Comparison of ENCODE assay signal across 17 cellular contexts in genomic region chr6:8382434-8382833, GRCh38. TPM values are rescaled to one million over a fixed set of nuclear protein-coding genes. Genes with fewer than 3 reads are reported as not detected.
A peak's percentile ranks its signal among the peaks of the same experiment; 100 is the strongest.
DNase-seq lines count a peak whose midpoint lies in the region; ATAC-seq and TF ChIP-seq lines count a peak whose summit lies in the region.
"Had no signal": no experiment of that assay in that cellular context is flagged by ENCODE, and none has a peak within 500 bp of the region (broad histone marks: within the 10 kb centered on the region; RNA-seq: fewer than 3 reads in every experiment).

No MANE protein-coding gene starts in this region.

- peak overlapping the region; percentile 66 for H2AFZ ChIP-seq in mammary epithelial cell (ENCODE audit: low read depth, low read length)

- DNase-seq in mammary epithelial cell (peak; percentile 58), MCF 10A (ENCODE audit: unreplicated experiment) (no peak), chondrocyte (ENCODE audit: low spot score) (no peak), mesothelial cell of epicardium (ENCODE audit: low spot score in 2 of 2, unreplicated experiment in 2 of 2) (no peak), WERI-Rb-1 (no peak), substantia nigra (lab: John Stamatoyannopoulos, UW) (no peak)
- DNase-seq: 8988T; ACHN; Calu3; CD4-positive, alpha-beta T cell; DMS 273 treated with DMSO at 0.1 percent for 48 hours; GOT3 had no signal

- H3K27me3 Mint-ChIP-seq in MCF 10A (ENCODE audit: insufficient read depth, unreplicated experiment) (no peaks in the 10 kb centered on the region), chondrocyte (ENCODE audit: low read depth) (peaks cover 12% of the 10 kb centered on the region), mesothelial cell of epicardium (ENCODE audit: low read depth) (no peaks in the 10 kb centered on the region)

- H3K4me3 Mint-ChIP-seq in MCF 10A (ENCODE audit: unreplicated experiment) (no peak overlapping the region), chondrocyte (ENCODE audit: unreplicated experiment) (no peak overlapping the region), mesothelial cell of epicardium (no peak overlapping the region)
- H3K4me3 Mint-ChIP-seq: CD4-positive, alpha-beta T cell had no signal

- TF ChIP-seq CTCF in mammary epithelial cell (conservative IDR thresholded peaks at IDR 0.05 in 1 of 2, IDR thresholded peaks at IDR 0.05 in 1 of 2; ENCODE audit: extremely low read depth in 1 of 2, insufficient read depth in 1 of 2, low read depth in 1 of 2, low read length in 2 of 2) (no peak), MCF 10A (IDR thresholded peaks at IDR 0.05; ENCODE audit: unreplicated experiment) (no peak), chondrocyte (IDR thresholded peaks at IDR 0.05) (no peak), mesothelial cell of epicardium (IDR thresholded peaks at IDR 0.05; ENCODE audit: unreplicated experiment) (no peak), WERI-Rb-1 (IDR thresholded peaks at IDR 0.05; ENCODE audit: low read depth, low read length) (no peak)

- H3K4me3 ChIP-seq in mammary epithelial cell (replicated peaks in 1 of 3; ENCODE audit: insufficient read depth in 1 of 3, low read depth in 2 of 3, low read length in 3 of 3) (no peak overlapping the region), WERI-Rb-1 (ENCODE audit: low read depth, low read length) (no peak overlapping the region)
- H3K4me3 ChIP-seq: BLaER1 treated with 17β-estradiol and CSF1 and Interleukin-3, amounts not matched to agents 10 nM and 100 nM; GM12878; HAP-1 had no signal

- intact Hi-C loops in mammary epithelial cell (cut with micrococcal nuclease): no loop called here
- intact Hi-C loops in MCF 10A (cut with micrococcal nuclease): no loop called here

- H3K9me3 ChIP-seq in mammary epithelial cell (replicated peaks; ENCODE audit: insufficient read depth, low read length): no peaks in the 10 kb centered on the region
- H3K9me3 ChIP-seq in WERI-Rb-1 (ENCODE audit: severe bottlenecking): no peaks in the 10 kb centered on the region
- H3K9me3 ChIP-seq: BLaER1 treated with 17β-estradiol and CSF1 and Interleukin-3, amounts not matched to agents 10 nM and 100 nM; HAP-1 had no signal

- in situ Hi-C loops in mammary epithelial cell (cut with MboI; ENCODE audit: low sequenced_read_pairs in 2 of 2): no loop called here

- H3K27ac ChIP-seq in mammary epithelial cell (ENCODE audit: insufficient read depth, low read depth, low read length) (no peak overlapping the region), WERI-Rb-1 (no peak overlapping the region), substantia nigra (ENCODE audit: low read depth, low read length, poor library complexity, severe bottlenecking) (no peak overlapping the region)
- H3K27ac ChIP-seq: BLaER1 treated with 17β-estradiol and CSF1 and Interleukin-3, amounts not matched to agents 10 nM and 100 nM had no signal

- H3K4me2 ChIP-seq in mammary epithelial cell (ENCODE audit: insufficient read depth, low read depth, low read length): peak overlapping the region; percentile 54
- H3K4me2 ChIP-seq: BLaER1 treated with 17β-estradiol and CSF1 and Interleukin-3, amounts not matched to agents 10 nM and 100 nM had no signal

- H3K27ac Mint-ChIP-seq in MCF 10A (ENCODE audit: low read depth, unreplicated experiment): no peak overlapping the region
- peak overlapping the region; percentile 49 for H3K27ac Mint-ChIP-seq in chondrocyte (ENCODE audit: unreplicated experiment)
- peak overlapping the region; percentile 86 for H3K27ac Mint-ChIP-seq in mesothelial cell of epicardium
- H3K27ac Mint-ChIP-seq: CD4-positive, alpha-beta T cell had no signal

- no peaks in the 10 kb centered on the region for H3K4me1 ChIP-seq in mammary epithelial cell (ENCODE audit: insufficient read depth, low read length)
- H3K4me1 ChIP-seq: BLaER1 treated with 17β-estradiol and CSF1 and Interleukin-3, amounts not matched to agents 10 nM and 100 nM; HAP-1 had no signal

- no peaks in the 10 kb centered on the region for H3K79me2 ChIP-seq in mammary epithelial cell (ENCODE audit: insufficient read depth, low read length)

- BruUV-seq in mammary epithelial cell (replicated peaks; lab: Mats Ljungman, UMichigan) (no TSS peak), MCF 10A (replicated peaks; lab: Mats Ljungman, UMichigan) (no TSS peak)

- H3K36me3 ChIP-seq in mammary epithelial cell (ENCODE audit: insufficient read depth, low read length) (no peaks in the 10 kb centered on the region), WERI-Rb-1 (no peaks in the 10 kb centered on the region)
- H3K36me3 ChIP-seq: BLaER1 treated with 17β-estradiol and CSF1 and Interleukin-3, amounts not matched to agents 10 nM and 100 nM; HAP-1 had no signal

- H3K4me1 Mint-ChIP-seq in MCF 10A (ENCODE audit: insufficient read depth, unreplicated experiment) (peaks cover 14% of the 10 kb centered on the region), chondrocyte (ENCODE audit: low read depth) (peaks cover 13% of the 10 kb centered on the region), mesothelial cell of epicardium (peaks cover 24% of the 10 kb centered on the region)

- no peaks in the 10 kb centered on the region for H4K20me1 ChIP-seq in mammary epithelial cell (ENCODE audit: insufficient read depth, low read length)
- H4K20me1 ChIP-seq: BLaER1 treated with 17β-estradiol and CSF1 and Interleukin-3, amounts not matched to agents 10 nM and 100 nM had no signal

- POLR2A ChIA-PET in MCF 10A (lab: Yijun Ruan, JAX): no interaction called here

- H3K36me3 Mint-ChIP-seq in MCF 10A (ENCODE audit: insufficient read depth, unreplicated experiment) (no peaks in the 10 kb centered on the region), chondrocyte (ENCODE audit: low read depth) (no peaks in the 10 kb centered on the region), mesothelial cell of epicardium (no peaks in the 10 kb centered on the region)

- 0% methylated on average over 1 of the region's 1 CpG for WGBS in mammary epithelial cell (ENCODE audit: low coverage, missing lambda C conversion rate)

- H3K9me3 Mint-ChIP-seq in MCF 10A (ENCODE audit: unreplicated experiment): peaks cover 7% of the 10 kb centered on the region
- peaks cover 3% of the 10 kb centered on the region for H3K9me3 Mint-ChIP-seq in chondrocyte (ENCODE audit: low read depth)
- H3K9me3 Mint-ChIP-seq in mesothelial cell of epicardium: peaks cover 12% of the 10 kb centered on the region
- H3K9me3 Mint-ChIP-seq: CD4-positive, alpha-beta T cell had no signal

- CTCF ChIA-PET in mammary epithelial cell (lab: Charles Lee; ENCODE audit: low non-redundant PET): no interaction called here
- CTCF ChIA-PET in MCF 10A (lab: Yijun Ruan, JAX): interaction anchor here (0.6 kb wide), 1 partner anchor 25 kb away, joined by 3 read pairs; no protein-coding TSS in a partner anchor

- no peak overlapping the region for H3K9ac ChIP-seq in mammary epithelial cell (ENCODE audit: insufficient read depth, low read length)
- H3K9ac ChIP-seq: BLaER1 treated with 17β-estradiol and CSF1 and Interleukin-3, amounts not matched to agents 10 nM and 100 nM had no signal

- dilution Hi-C loops in mammary epithelial cell (cut with HindIII; ENCODE audit: low sequenced_read_pairs): loop anchor here (5.0 kb wide), 1 partner anchor 35 kb away; no protein-coding TSS in a partner anchor

- H3K27me3 ChIP-seq in mammary epithelial cell (ENCODE audit: insufficient read depth, low read length): no peaks in the 10 kb centered on the region
- H3K27me3 ChIP-seq in WERI-Rb-1 (ENCODE audit: insufficient read depth, low read depth, severe bottlenecking): peaks cover 6% of the 10 kb centered on the region
- H3K27me3 ChIP-seq: BLaER1 treated with 17β-estradiol and CSF1 and Interleukin-3, amounts not matched to agents 10 nM and 100 nM had no signal

- ATAC-seq in HG03520 (IDR thresholded peaks at IDR 0.05; ENCODE audit: unreplicated experiment): no peak
- ATAC-seq: GM12878, HepG2 had no signal

RNA-seq across cellular contexts. Expression of gene SLC35B3, which starts 52.9 kb away (rescaled TPM):
- total RNA-seq in mammary epithelial cell (10 to 100 TPM; 13.0 to 17.6 TPM), MCF 10A (2022) (22.0 and 27.4 TPM in 2 replicates), chondrocyte (29.5 to 32.8 TPM (median 30.4 TPM) in 3 replicates), mesothelial cell of epicardium (26.6 to 27.1 TPM (median 27.0 TPM) in 3 replicates)
- polyA plus RNA-seq in mammary epithelial cell: 12.6 TPM
- 6.1 TPM for polyA minus RNA-seq in mammary epithelial cell
